7 cellular contexts compared by ENCODE assay signal in genomic region chrX:19886888-19887531, GRCh38. TPM values are rescaled to one million over a fixed set of nuclear protein-coding genes. Genes with fewer than 3 reads are reported as not detected.
DNase-seq lines count a peak whose midpoint lies in the region; ATAC-seq and TF ChIP-seq lines count a peak whose summit lies in the region.

No MANE protein-coding gene starts in this region.

- peaks cover 34% of the 10 kb centered on the region for H3K79me2 ChIP-seq in KMS-11 (ENCODE audit: insufficient read depth, low read depth)

- no peaks in the 10 kb centered on the region for H3K9me3 Mint-ChIP-seq in activated naive CD4-positive, alpha-beta T cell treated with anti-CD3 and anti-CD28 coated beads for 36 hours

- no peaks in the 10 kb centered on the region for H4K20me1 ChIP-seq in KMS-11 (ENCODE audit: insufficient read depth)

- no peaks in the 10 kb centered on the region for H3K36me3 ChIP-seq in KMS-11 (ENCODE audit: insufficient read depth)
- no peaks in the 10 kb centered on the region for H3K36me3 ChIP-seq in right atrium auricular region

- H2AFZ ChIP-seq in KMS-11 (ENCODE audit: low read depth), result peak overlapping the region; percentile 34

- H3K4me3 ChIP-seq in KMS-11 (IDR thresholded peaks at IDR 0.05; ENCODE audit: insufficient read depth, low read depth, low read length) (no peak overlapping the region), right atrium auricular region (peak overlapping the region; percentile 71 to 74)

- peak overlapping the region; percentile 73 for H3K9ac ChIP-seq in KMS-11

- peak overlapping the region; percentile 98; the same call in 1 of the 2 replicates for H3K4me2 ChIP-seq in KMS-11

- H3K9me3 ChIP-seq in right atrium auricular region, result no peaks in the 10 kb centered on the region

- DNase-seq in activated naive CD4-positive, alpha-beta T cell treated with anti-CD3 and anti-CD28 coated beads for 36 hours, result no peak
- DNase-seq in right atrium auricular region (ENCODE audit: low spot score) (no peak), sciatic nerve (ENCODE audit: low spot score) (peak; percentile 60), cerebellar nuclear complex (lab: John Stamatoyannopoulos, UW) (no peak), NCI-H345 treated with DMSO at 0.1 percent for 48 hours (lab: John Stamatoyannopoulos, UW; ENCODE audit: unreplicated experiment) (no peak)

- no peaks in the 10 kb centered on the region for H3K27me3 Mint-ChIP-seq in activated naive CD4-positive, alpha-beta T cell treated with anti-CD3 and anti-CD28 coated beads for 36 hours (ENCODE audit: low read depth)

- H3K36me3 Mint-ChIP-seq in activated naive CD4-positive, alpha-beta T cell treated with anti-CD3 and anti-CD28 coated beads for 36 hours (ENCODE audit: low read depth), result no peaks in the 10 kb centered on the region

- ATAC-seq in GM19035 (IDR thresholded peaks at IDR 0.05; ENCODE audit: unreplicated experiment) (peak; percentile 22), sciatic nerve (peak; percentile 29)

- H3K4me3 Mint-ChIP-seq in activated naive CD4-positive, alpha-beta T cell treated with anti-CD3 and anti-CD28 coated beads for 36 hours, result peak overlapping the region; percentile 80

- peaks cover 78% of the 10 kb centered on the region for H3K4me1 ChIP-seq in KMS-11 (ENCODE audit: low read depth, poor library complexity, severe bottlenecking)
- no peaks in the 10 kb centered on the region for H3K4me1 ChIP-seq in right atrium auricular region

- CTCF ChIA-PET in activated naive CD4-positive, alpha-beta T cell treated with anti-CD3 and anti-CD28 coated beads for 36 hours (lab: Charles Lee), result interaction anchor here (1.7 kb wide), 1 partner anchor 32 kb away, joined by 6 read pairs; no protein-coding TSS in a partner anchor

- H3K27me3 ChIP-seq in KMS-11 (ENCODE audit: insufficient read depth, low read depth) (no peaks in the 10 kb centered on the region), right atrium auricular region (no peaks in the 10 kb centered on the region)

- no peak overlapping the region for H3K27ac Mint-ChIP-seq in activated naive CD4-positive, alpha-beta T cell treated with anti-CD3 and anti-CD28 coated beads for 36 hours

- H3K27ac ChIP-seq in KMS-11 (peak overlapping the region; percentile 33), right atrium auricular region (peak overlapping the region; percentile 67 to 73)

- H3K4me1 Mint-ChIP-seq in activated naive CD4-positive, alpha-beta T cell treated with anti-CD3 and anti-CD28 coated beads for 36 hours (ENCODE audit: low read depth), result peaks cover 45% of the 10 kb centered on the region

- intact Hi-C loops in activated naive CD4-positive, alpha-beta T cell treated with anti-CD3 and anti-CD28 coated beads for 36 hours (cut with micrococcal nuclease), result loop anchor here (2.0 kb wide), 1 partner anchor 40 kb away; no protein-coding TSS in a partner anchor
- intact Hi-C loops in sciatic nerve (cut with DNase I), result loop anchor here (10.0 kb wide), 1 partner anchor 342 kb away; no protein-coding TSS in a partner anchor

- no peak for TF ChIP-seq CTCF in KMS-11 (conservative IDR thresholded peaks at IDR 0.05; ENCODE audit: low read depth, low read length)
- no peak for TF ChIP-seq CTCF in right atrium auricular region (IDR thresholded peaks at IDR 0.05)

RNA-seq across cellular contexts. Expression of gene SH3KBP1, which starts 0.4 kb away (rescaled TPM):
- 10 to 100 TPM; 67.5 to 78.3 TPM for total RNA-seq in activated naive CD4-positive, alpha-beta T cell treated with anti-CD3 and anti-CD28 coated beads for 36 hours
- total RNA-seq in right atrium auricular region (10 to 100 TPM in 1 of 2 donors, 1 to 10 TPM in 1; 9.4 to 21.4 TPM), sciatic nerve (36.3 TPM)
